Comparison of ENCODE assay signal across 1 cellular context in the genomic region with DNA sequence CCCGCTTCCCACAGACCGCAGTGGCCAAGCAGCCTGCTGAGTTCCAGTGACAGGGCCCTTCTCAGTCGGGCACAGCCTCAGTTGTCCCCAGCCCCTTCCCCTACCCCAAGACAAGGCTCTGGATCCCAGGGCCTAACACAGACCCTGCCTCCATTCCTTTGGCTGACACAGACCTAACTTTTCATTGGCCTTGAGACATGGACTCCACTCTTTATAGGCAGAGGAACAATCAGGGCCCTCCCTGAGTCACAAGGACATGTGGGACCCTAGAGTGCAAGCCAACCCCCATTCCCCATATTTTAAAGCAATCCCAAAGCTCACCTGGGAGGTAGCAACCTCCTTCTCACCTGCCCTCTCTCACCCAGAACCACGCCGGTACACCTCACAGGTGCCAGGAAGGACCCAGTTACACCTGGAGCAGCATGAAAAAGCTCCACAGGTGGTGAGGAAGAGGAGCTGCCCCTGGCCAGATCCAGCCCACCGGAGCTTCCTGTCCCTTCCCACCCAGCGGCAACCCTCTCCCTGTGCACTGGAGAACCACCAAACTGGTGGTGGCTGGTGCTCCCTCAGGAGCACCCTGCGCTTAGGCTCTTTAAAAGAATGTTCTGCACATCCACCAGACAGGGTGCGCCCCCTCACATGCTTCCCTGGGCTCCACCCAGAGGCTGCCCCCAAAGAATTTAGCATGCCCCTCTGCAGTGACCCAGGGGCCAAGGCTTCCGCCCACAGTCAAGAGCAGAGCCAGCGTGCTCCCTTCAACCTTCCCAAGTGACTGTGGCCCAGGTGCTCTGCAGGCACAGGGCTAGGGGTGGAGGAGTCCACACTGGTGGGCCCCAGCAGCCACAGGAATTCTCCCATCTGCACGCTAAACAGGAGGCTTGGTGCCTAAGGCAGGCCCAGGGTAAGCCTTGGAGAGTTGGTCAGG.
TF ChIP-seq lines count a peak whose summit lies in the region.

No MANE protein-coding gene starts in this region.

TF ChIP-seq in endothelial cell of umbilical vein, 7 proteins besides CTCF, POLR2A, EP300 and RAD21 (continued from another document):
- TF ChIP-seq GATA2 (IDR thresholded peaks at IDR 0.05; ENCODE audit: insufficient read depth, insufficient read length, low read depth, low read length): no peak
TF ChIP-seq in endothelial cell of umbilical vein: peak in this region for 0.
